Comparison of ENCODE assay signal across 8 cellular contexts in the genomic region with DNA sequence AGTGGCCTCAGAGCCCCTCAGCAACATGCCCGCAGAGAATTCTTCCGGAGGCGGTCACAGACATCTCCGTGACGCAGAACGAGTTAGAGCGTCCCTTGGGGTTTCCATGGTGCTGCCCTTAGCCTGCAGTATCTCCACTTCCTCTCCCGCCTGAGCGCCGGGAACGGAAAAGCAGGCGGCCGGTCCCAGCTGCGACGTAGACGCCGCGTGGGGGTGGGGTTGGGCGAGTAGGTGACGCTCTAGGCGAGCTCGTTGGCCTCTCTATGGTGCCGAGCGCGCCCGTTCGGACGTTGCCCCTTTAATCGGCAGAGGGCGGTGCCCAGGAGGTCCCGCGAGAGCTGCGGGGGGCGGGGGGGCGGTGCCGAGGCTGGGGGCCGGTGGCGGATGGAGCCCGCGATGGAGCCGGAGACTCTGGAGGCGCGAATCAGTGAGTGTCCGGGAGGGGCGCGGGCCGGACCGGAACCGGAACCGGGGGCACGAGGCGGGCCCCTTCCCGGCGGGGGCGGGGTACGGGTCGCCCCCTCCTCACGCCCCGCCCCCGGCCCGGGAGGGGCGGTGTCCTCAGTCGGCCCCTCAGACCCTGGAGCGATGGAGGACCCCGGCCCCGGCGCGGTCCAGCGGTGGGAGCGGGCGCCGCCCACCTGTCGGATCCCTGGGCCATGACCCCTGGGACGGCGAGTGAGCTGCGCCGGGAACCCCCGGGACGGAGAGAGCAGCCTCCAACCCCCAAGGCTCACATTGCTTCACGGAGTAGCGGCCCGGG. TPM values are rescaled to one million over a fixed set of nuclear protein-coding genes. Genes with fewer than 3 reads are reported as not detected.
DNase-seq lines count a peak whose midpoint lies in the region; ATAC-seq and TF ChIP-seq lines count a peak whose summit lies in the region.

GGA1 (plus strand) TSS at position 358 of the 763 bp plus-strand sequence; CDS start at position 385, 27 bp downstream.

- DNase-seq in NCI-H748 treated with DMSO at 0.1 percent for 48 hours (lab: John Stamatoyannopoulos, UW): peak; percentile 80
- DNase-seq in activated CD4-positive, alpha-beta T cell treated with anti-CD3 and anti-CD28 coated beads, Interleukin-2, amount 50 U/mL, for 24 hours (ENCODE audit: low read depth in 1 of 2, low spot score in 1 of 2): peak; percentile 89 to 93
- peak; percentile 96 for DNase-seq in dedifferentiated amniotic fluid mesenchymal stem cell (ENCODE audit: extremely low spot score)
- peak; percentile 96 for DNase-seq in left lobe of liver (ENCODE audit: low spot score)
- DNase-seq in stimulated activated CD4-positive, alpha-beta T cell treated with anti-CD3 and anti-CD28 coated beads, Interleukin-2, amount 100 ng/mL, for 24 hours: peak; percentile 94 to 95

- peak within 1 kb of the TSS; percentile 93 for H3K27ac ChIP-seq in C4-2B

- TF ChIP-seq CTCF in C4-2B (conservative IDR thresholded peaks at IDR 0.05): no peak

- ATAC-seq in GM19395 (IDR thresholded peaks at IDR 0.05; ENCODE audit: unreplicated experiment): peak; percentile 75
- ATAC-seq in HG03565 (IDR thresholded peaks at IDR 0.05; ENCODE audit: unreplicated experiment): peak; percentile 61
- ATAC-seq in left lobe of liver: peak; percentile 89

RNA-seq across cellular contexts. Expression of gene GGA1, which starts in this region (rescaled TPM):
- 27.3 TPM for total RNA-seq in left lobe of liver

Comparison
In these comparisons a context has a peak if more than half of its experiments do, and no peak if none do; other contexts are left out.
1. Peak in every context shown above with its lines: DNase-seq, ATAC-seq and H3K27ac ChIP-seq.